Comparison of ENCODE assay signal across 16 cellular contexts in the genomic region with DNA sequence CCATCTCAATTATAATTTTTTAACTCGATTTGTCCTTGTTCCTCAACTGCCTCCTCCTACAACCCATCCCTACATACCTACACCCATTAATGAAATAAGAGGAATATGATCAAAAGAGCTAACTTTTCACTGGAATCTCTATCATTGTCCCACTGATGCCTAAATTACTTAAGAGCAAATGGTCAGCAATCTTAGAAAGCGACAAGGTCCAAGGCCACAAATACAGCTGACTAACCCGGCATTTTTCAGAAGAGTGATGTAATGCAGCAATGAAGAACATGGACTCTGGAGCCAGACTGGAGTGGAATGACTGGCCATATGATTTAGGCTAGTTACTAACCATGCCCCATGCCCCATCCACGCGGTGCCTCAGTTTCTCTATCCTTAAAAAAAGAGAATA. TPM values are rescaled to one million over a fixed set of nuclear protein-coding genes. Genes with fewer than 3 reads are reported as not detected.
A peak's percentile ranks its signal among the peaks of the same experiment; 100 is the strongest.
DNase-seq lines count a peak whose midpoint lies in the region; ATAC-seq and TF ChIP-seq lines count a peak whose summit lies in the region.
"Had no signal": no experiment of that assay in that cellular context is flagged by ENCODE, and none has a peak within 500 bp of the region (broad histone marks: within the 10 kb centered on the region; RNA-seq: fewer than 3 reads in every experiment).

No MANE protein-coding gene starts in this region.

- H3K4me1 Mint-ChIP-seq in activated naive CD4-positive, alpha-beta T cell treated with anti-CD3 and anti-CD28 coated beads, Interleukin-2, amount 50 U/mL, for 24 hours, result peaks cover 4% of the 10 kb centered on the region
- H3K4me1 Mint-ChIP-seq in glutamatergic neuron (ENCODE audit: low read depth, unreplicated experiment), result peaks cover 3% of the 10 kb centered on the region

- no peak overlapping the region for H3K4me3 Mint-ChIP-seq in activated naive CD4-positive, alpha-beta T cell treated with anti-CD3 and anti-CD28 coated beads, Interleukin-2, amount 50 U/mL, for 24 hours
- H3K4me3 Mint-ChIP-seq in glutamatergic neuron (ENCODE audit: unreplicated experiment), result no peak overlapping the region
- H3K4me3 Mint-ChIP-seq: CD8-positive, alpha-beta memory T cell had no signal

- H3K4me3 ChIP-seq in epithelial cell of proximal tubule (ENCODE audit: low read depth, low read length) (no peak overlapping the region), right lobe of liver (no peak overlapping the region)
- H3K4me3 ChIP-seq: BLaER1 had no signal

- ATAC-seq in right lobe of liver, result peak; percentile 32 to 86 (median 78)
- no peak for ATAC-seq in HG02759 (IDR thresholded peaks at IDR 0.05; ENCODE audit: unreplicated experiment)
- ATAC-seq in HG03175 (IDR thresholded peaks at IDR 0.05; ENCODE audit: unreplicated experiment), result no peak

- no peaks in the 10 kb centered on the region for H3K27me3 Mint-ChIP-seq in activated naive CD4-positive, alpha-beta T cell treated with anti-CD3 and anti-CD28 coated beads, Interleukin-2, amount 50 U/mL, for 24 hours
- no peaks in the 10 kb centered on the region for H3K27me3 Mint-ChIP-seq in glutamatergic neuron (ENCODE audit: unreplicated experiment)
- H3K27me3 Mint-ChIP-seq: CD8-positive, alpha-beta memory T cell had no signal

- H3K36me3 ChIP-seq in right lobe of liver, result no peaks in the 10 kb centered on the region

- TF ChIP-seq POLR2A in right lobe of liver (IDR thresholded peaks at IDR 0.05), result no peak

- WGBS in right lobe of liver (ENCODE audit: insufficient coverage, low coverage, low lambda C conversion rate, missing lambda C conversion rate), result 69% methylated on average over 5 of the region's 5 CpGs

- H3K9me3 ChIP-seq in right lobe of liver, result no peaks in the 10 kb centered on the region

- H3K36me3 Mint-ChIP-seq in activated naive CD4-positive, alpha-beta T cell treated with anti-CD3 and anti-CD28 coated beads, Interleukin-2, amount 50 U/mL, for 24 hours, result peaks cover 23% of the 10 kb centered on the region
- no peaks in the 10 kb centered on the region for H3K36me3 Mint-ChIP-seq in glutamatergic neuron (ENCODE audit: unreplicated experiment)

- intact Hi-C loops in right lobe of liver (cut with DNase I), result no loop called here

- peak overlapping the region; percentile 55 for H3K27ac Mint-ChIP-seq in activated naive CD4-positive, alpha-beta T cell treated with anti-CD3 and anti-CD28 coated beads, Interleukin-2, amount 50 U/mL, for 24 hours
- H3K27ac Mint-ChIP-seq in glutamatergic neuron (ENCODE audit: unreplicated experiment), result no peak overlapping the region

- no peaks in the 10 kb centered on the region for H3K9me3 Mint-ChIP-seq in activated naive CD4-positive, alpha-beta T cell treated with anti-CD3 and anti-CD28 coated beads, Interleukin-2, amount 50 U/mL, for 24 hours
- H3K9me3 Mint-ChIP-seq in glutamatergic neuron (ENCODE audit: unreplicated experiment), result no peaks in the 10 kb centered on the region
- H3K9me3 Mint-ChIP-seq: CD8-positive, alpha-beta memory T cell had no signal

- H3K27me3 ChIP-seq in right lobe of liver, result no peaks in the 10 kb centered on the region
- H3K27me3 ChIP-seq: BLaER1 had no signal

- H3K4me1 ChIP-seq in right lobe of liver, result no peaks in the 10 kb centered on the region
- H3K4me1 ChIP-seq: BLaER1 had no signal

- TF ChIP-seq CTCF in epithelial cell of proximal tubule (conservative IDR thresholded peaks at IDR 0.05; ENCODE audit: low read depth, low read length), result no peak
- no peak for TF ChIP-seq CTCF in right lobe of liver (IDR thresholded peaks at IDR 0.05)
- TF ChIP-seq CTCF in glutamatergic neuron (IDR thresholded peaks at IDR 0.05; ENCODE audit: partially characterized antibody, unreplicated experiment), result no peak

- DNase-seq in activated naive CD4-positive, alpha-beta T cell (lab: John Stamatoyannopoulos, UW), result no peak
- DNase-seq in epithelial cell of proximal tubule (ENCODE audit: low read depth) (peak; percentile 13), right lobe of liver (no peak), glutamatergic neuron (no peak), NCI-H345 treated with DMSO at 0.1 percent for 48 hours (lab: John Stamatoyannopoulos, UW; ENCODE audit: unreplicated experiment) (no peak)
- DNase-seq: CD8-positive, alpha-beta memory T cell; DMS79; NCI-H187; NCI-H345; NCI-H69; OCI-M1; RPMI8226 had no signal

- H3K27ac ChIP-seq in right lobe of liver, result no peak overlapping the region
- H3K27ac ChIP-seq: BLaER1 had no signal

RNA-seq across cellular contexts. Expression of a gene that starts 56.2 kb away (rescaled TPM):
- total RNA-seq in epithelial cell of proximal tubule, result 71.3 and 156 TPM in 2 replicates
- total RNA-seq in right lobe of liver, result 10 to 100 TPM; 45.9 to 78.3 (median 65.1) TPM
- total RNA-seq in glutamatergic neuron (ENCODE audit: unreplicated experiment), result 27.0 TPM

Comparison
In these comparisons a context has a peak if more than half of its experiments do, and no peak if none do; other contexts are left out.
1. ATAC-seq: peak in right lobe of liver (4 of 4); none in HG02759 (single experiment) and HG03175 (single experiment).